ENCODE assay signal across 1 cellular context in the genomic region with DNA sequence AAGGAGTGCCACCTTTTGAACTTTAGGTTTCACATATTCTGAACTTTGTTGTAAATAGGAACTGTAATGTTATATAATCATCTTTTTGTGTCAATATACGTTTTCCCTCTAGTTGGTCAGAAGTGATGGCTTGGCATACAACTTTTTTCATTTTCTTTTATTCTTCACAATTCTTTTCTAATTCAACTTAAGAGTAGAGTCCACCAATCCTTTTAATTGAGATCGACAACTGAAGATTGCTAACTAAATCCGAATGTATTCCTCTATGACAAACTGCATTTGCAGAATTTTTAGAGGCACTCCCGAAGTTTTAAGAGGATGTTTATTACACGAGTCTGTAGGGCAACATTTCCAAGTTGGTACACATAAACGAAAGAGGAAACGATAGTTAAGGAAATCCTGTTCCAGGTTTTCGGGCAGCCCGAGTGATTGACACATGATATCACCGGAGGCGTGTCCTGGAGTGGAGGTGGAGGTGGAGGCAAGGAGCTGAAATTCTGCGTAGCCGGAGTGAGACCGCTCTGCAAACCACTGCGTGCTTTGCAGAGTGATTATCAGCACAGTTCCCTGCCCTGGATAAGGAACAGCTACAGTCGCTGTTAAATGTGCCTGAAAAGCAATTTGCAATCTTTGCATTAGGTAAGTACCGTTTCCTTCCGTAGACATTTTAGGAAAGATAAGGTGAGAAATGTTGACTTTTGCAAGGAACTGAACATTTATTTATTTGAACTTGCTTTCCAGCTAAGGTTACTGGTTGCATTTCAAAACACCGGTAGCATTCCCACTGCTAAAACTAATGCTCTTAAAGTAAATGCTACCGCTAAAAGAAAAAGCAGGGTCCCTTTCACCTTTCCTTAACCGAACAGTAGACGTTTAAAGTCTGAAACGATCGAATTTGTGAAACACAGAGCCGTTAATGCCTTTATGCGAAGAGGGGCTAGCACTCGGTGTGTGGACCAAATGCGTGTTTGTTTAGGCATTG.
TF ChIP-seq lines count a peak whose summit lies in the region.

A gene with protein sequence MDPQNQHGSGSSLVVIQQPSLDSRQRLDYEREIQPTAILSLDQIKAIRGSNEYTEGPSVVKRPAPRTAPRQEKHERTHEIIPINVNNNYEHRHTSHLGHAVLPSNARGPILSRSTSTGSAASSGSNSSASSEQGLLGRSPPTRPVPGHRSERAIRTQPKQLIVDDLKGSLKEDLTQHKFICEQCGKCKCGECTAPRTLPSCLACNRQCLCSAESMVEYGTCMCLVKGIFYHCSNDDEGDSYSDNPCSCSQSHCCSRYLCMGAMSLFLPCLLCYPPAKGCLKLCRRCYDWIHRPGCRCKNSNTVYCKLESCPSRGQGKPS (plus strand): TSS at position 502 of the 982 bp plus-strand sequence. CDS start 4,797 bp downstream, outside the sequence.

TF ChIP-seq in HepG2, 621 proteins besides CTCF, POLR2A, EP300 and RAD21 (continued from another document and continues in another):
- TF ChIP-seq, protein P1, sequence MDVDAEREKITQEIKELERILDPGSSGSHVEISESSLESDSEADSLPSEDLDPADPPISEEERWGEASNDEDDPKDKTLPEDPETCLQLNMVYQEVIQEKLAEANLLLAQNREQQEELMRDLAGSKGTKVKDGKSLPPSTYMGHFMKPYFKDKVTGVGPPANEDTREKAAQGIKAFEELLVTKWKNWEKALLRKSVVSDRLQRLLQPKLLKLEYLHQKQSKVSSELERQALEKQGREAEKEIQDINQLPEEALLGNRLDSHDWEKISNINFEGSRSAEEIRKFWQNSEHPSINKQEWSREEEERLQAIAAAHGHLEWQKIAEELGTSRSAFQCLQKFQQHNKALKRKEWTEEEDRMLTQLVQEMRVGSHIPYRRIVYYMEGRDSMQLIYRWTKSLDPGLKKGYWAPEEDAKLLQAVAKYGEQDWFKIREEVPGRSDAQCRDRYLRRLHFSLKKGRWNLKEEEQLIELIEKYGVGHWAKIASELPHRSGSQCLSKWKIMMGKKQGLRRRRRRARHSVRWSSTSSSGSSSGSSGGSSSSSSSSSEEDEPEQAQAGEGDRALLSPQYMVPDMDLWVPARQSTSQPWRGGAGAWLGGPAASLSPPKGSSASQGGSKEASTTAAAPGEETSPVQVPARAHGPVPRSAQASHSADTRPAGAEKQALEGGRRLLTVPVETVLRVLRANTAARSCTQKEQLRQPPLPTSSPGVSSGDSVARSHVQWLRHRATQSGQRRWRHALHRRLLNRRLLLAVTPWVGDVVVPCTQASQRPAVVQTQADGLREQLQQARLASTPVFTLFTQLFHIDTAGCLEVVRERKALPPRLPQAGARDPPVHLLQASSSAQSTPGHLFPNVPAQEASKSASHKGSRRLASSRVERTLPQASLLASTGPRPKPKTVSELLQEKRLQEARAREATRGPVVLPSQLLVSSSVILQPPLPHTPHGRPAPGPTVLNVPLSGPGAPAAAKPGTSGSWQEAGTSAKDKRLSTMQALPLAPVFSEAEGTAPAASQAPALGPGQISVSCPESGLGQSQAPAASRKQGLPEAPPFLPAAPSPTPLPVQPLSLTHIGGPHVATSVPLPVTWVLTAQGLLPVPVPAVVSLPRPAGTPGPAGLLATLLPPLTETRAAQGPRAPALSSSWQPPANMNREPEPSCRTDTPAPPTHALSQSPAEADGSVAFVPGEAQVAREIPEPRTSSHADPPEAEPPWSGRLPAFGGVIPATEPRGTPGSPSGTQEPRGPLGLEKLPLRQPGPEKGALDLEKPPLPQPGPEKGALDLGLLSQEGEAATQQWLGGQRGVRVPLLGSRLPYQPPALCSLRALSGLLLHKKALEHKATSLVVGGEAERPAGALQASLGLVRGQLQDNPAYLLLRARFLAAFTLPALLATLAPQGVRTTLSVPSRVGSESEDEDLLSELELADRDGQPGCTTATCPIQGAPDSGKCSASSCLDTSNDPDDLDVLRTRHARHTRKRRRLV (CRISPR knock-in tag; IDR thresholded peaks at IDR 0.05): no peak
- TF ChIP-seq KLF11 (CRISPR knock-in tag; IDR thresholded peaks at IDR 0.05) (peak; percentile 57; the same call in 1 of the 2 replicates), SUZ12 (IDR thresholded peaks at IDR 0.05; ENCODE audit: low read depth, low read length) (no peak), ZNF816 (CRISPR knock-in tag; IDR thresholded peaks at IDR 0.05; ENCODE audit: borderline replicate concordance) (no peak), NFIB (CRISPR knock-in tag; IDR thresholded peaks at IDR 0.05; ENCODE audit: borderline replicate concordance) (no peak), ZFP36 (IDR thresholded peaks at IDR 0.05; ENCODE audit: borderline replicate concordance, low read depth, low read length, partially characterized antibody) (no peak), ZBTB20 (CRISPR knock-in tag; IDR thresholded peaks at IDR 0.05; ENCODE audit: borderline replicate concordance, low read depth) (no peak), RFX1 (IDR thresholded peaks at IDR 0.05) (no peak), SP5 (CRISPR knock-in tag; IDR thresholded peaks at IDR 0.05; ENCODE audit: borderline replicate concordance, low read depth) (peak; percentile 82), ZSCAN12 (CRISPR knock-in tag; IDR thresholded peaks at IDR 0.05) (no peak), CREM (IDR thresholded peaks at IDR 0.05) (no peak), CREM (CRISPR knock-in tag; IDR thresholded peaks at IDR 0.05) (no peak), NKX3-1 (CRISPR knock-in tag; IDR thresholded peaks at IDR 0.05) (no peak), ZNF841 (CRISPR knock-in tag; IDR thresholded peaks at IDR 0.05; ENCODE audit: borderline replicate concordance) (no peak), SNAPC2 (CRISPR knock-in tag; IDR thresholded peaks at IDR 0.05) (no peak), HNRNPH1 (optimal IDR thresholded peaks at IDR 0.05; ENCODE audit: low read depth, low read length) (no peak), ZFAT (CRISPR knock-in tag; conservative IDR thresholded peaks at IDR 0.05) (no peak), FOXC1 (CRISPR knock-in tag; IDR thresholded peaks at IDR 0.05; ENCODE audit: borderline replicate concordance) (0 out of 2 replicates have a peak, but pooled peaks have one; percentile 21), MIER2 (CRISPR knock-in tag; IDR thresholded peaks at IDR 0.05) (no peak), ZNF329 (CRISPR knock-in tag; IDR thresholded peaks at IDR 0.05; ENCODE audit: low read depth) (no peak), RBAK (CRISPR knock-in tag; IDR thresholded peaks at IDR 0.05) (no peak), ZNF326 (CRISPR knock-in tag; IDR thresholded peaks at IDR 0.05; ENCODE audit: borderline replicate concordance) (no peak)
- TF ChIP-seq, protein P2, sequence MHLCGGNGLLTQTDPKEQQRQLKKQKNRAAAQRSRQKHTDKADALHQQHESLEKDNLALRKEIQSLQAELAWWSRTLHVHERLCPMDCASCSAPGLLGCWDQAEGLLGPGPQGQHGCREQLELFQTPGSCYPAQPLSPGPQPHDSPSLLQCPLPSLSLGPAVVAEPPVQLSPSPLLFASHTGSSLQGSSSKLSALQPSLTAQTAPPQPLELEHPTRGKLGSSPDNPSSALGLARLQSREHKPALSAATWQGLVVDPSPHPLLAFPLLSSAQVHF (CRISPR knock-in tag; IDR thresholded peaks at IDR 0.05): no peak
- TF ChIP-seq, protein P3, sequence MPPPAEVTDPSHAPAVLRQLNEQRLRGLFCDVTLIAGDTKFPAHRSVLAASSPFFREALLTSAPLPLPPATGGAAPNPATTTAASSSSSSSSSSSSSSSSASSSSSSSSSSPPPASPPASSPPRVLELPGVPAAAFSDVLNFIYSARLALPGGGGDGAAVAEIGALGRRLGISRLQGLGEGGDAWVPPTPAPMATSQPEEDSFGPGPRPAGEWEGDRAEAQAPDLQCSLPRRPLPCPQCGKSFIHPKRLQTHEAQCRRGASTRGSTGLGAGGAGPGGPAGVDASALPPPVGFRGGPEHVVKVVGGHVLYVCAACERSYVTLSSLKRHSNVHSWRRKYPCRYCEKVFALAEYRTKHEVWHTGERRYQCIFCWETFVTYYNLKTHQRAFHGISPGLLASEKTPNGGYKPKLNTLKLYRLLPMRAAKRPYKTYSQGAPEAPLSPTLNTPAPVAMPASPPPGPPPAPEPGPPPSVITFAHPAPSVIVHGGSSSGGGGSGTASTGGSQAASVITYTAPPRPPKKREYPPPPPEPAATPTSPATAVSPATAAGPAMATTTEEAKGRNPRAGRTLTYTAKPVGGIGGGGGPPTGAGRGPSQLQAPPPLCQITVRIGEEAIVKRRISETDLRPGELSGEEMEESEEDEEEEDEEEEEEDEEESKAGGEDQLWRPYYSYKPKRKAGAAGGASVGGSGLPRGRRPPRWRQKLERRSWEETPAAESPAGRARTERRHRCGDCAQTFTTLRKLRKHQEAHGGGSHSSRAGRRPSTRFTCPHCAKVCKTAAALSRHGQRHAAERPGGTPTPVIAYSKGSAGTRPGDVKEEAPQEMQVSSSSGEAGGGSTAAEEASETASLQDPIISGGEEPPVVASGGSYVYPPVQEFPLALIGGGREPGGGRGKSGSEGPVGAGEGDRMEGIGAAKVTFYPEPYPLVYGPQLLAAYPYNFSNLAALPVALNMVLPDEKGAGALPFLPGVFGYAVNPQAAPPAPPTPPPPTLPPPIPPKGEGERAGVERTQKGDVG (CRISPR knock-in tag; IDR thresholded peaks at IDR 0.05; ENCODE audit: borderline replicate concordance): no peak
- TF ChIP-seq, protein P4, sequence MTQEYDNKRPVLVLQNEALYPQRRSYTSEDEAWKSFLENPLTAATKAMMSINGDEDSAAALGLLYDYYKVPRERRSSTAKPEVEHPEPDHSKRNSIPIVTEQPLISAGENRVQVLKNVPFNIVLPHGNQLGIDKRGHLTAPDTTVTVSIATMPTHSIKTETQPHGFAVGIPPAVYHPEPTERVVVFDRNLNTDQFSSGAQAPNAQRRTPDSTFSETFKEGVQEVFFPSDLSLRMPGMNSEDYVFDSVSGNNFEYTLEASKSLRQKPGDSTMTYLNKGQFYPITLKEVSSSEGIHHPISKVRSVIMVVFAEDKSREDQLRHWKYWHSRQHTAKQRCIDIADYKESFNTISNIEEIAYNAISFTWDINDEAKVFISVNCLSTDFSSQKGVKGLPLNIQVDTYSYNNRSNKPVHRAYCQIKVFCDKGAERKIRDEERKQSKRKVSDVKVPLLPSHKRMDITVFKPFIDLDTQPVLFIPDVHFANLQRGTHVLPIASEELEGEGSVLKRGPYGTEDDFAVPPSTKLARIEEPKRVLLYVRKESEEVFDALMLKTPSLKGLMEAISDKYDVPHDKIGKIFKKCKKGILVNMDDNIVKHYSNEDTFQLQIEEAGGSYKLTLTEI (CRISPR knock-in tag; conservative IDR thresholded peaks at IDR 0.05): no peak
- TF ChIP-seq, protein P5, sequence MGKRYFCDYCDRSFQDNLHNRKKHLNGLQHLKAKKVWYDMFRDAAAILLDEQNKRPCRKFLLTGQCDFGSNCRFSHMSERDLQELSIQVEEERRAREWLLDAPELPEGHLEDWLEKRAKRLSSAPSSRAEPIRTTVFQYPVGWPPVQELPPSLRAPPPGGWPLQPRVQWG (CRISPR knock-in tag; IDR thresholded peaks at IDR 0.05; ENCODE audit: borderline replicate concordance, low read depth): no peak
- TF ChIP-seq, protein P6, sequence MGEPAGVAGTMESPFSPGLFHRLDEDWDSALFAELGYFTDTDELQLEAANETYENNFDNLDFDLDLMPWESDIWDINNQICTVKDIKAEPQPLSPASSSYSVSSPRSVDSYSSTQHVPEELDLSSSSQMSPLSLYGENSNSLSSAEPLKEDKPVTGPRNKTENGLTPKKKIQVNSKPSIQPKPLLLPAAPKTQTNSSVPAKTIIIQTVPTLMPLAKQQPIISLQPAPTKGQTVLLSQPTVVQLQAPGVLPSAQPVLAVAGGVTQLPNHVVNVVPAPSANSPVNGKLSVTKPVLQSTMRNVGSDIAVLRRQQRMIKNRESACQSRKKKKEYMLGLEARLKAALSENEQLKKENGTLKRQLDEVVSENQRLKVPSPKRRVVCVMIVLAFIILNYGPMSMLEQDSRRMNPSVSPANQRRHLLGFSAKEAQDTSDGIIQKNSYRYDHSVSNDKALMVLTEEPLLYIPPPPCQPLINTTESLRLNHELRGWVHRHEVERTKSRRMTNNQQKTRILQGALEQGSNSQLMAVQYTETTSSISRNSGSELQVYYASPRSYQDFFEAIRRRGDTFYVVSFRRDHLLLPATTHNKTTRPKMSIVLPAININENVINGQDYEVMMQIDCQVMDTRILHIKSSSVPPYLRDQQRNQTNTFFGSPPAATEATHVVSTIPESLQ (CRISPR knock-in tag; conservative IDR thresholded peaks at IDR 0.05): no peak; the same call in 1 of the 2 replicates
- TF ChIP-seq, protein P7, sequence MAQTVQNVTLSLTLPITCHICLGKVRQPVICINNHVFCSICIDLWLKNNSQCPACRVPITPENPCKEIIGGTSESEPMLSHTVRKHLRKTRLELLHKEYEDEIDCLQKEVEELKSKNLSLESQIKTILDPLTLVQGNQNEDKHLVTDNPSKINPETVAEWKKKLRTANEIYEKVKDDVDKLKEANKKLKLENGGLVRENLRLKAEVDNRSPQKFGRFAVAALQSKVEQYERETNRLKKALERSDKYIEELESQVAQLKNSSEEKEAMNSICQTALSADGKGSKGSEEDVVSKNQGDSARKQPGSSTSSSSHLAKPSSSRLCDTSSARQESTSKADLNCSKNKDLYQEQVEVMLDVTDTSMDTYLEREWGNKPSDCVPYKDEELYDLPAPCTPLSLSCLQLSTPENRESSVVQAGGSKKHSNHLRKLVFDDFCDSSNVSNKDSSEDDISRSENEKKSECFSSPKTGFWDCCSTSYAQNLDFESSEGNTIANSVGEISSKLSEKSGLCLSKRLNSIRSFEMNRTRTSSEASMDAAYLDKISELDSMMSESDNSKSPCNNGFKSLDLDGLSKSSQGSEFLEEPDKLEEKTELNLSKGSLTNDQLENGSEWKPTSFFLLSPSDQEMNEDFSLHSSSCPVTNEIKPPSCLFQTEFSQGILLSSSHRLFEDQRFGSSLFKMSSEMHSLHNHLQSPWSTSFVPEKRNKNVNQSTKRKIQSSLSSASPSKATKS (CRISPR knock-in tag; IDR thresholded peaks at IDR 0.05): no peak
- TF ChIP-seq, protein P8, sequence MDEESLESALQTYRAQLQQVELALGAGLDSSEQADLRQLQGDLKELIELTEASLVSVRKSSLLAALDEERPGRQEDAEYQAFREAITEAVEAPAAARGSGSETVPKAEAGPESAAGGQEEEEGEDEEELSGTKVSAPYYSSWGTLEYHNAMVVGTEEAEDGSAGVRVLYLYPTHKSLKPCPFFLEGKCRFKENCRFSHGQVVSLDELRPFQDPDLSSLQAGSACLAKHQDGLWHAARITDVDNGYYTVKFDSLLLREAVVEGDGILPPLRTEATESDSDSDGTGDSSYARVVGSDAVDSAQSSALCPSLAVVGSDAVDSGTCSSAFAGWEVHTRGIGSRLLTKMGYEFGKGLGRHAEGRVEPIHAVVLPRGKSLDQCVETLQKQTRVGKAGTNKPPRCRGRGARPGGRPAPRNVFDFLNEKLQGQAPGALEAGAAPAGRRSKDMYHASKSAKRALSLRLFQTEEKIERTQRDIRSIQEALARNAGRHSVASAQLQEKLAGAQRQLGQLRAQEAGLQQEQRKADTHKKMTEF (CRISPR knock-in tag; IDR thresholded peaks at IDR 0.05): peak; percentile 42
